Comparison of ENCODE assay signal across 8 cellular contexts in the genomic region with DNA sequence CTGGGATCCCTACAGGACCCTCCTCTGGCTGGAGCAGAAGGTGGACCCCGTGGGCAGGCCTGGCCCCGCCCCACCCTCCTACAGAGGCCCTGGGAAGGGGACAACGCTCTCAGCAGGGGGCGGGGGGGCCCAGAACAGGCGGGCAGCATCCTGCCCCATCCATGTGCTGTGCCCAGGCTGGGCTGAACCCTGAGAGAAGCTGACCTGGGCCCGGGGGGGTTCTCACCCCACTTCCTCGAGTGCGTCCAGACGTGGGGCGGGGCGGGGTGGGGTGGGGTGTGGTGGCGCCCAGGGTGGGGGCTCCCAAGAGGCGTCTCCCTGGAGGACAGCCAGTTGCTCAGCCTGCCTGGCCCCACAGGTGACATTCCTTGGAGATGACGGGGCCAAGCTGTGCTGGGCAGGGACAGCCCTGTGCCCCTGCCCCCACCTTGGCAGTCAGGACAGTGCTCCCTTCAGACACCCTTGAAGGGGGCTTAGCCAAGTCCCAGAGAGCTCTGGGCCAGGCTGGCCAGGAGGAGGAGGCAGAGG. TPM values are rescaled to one million over a fixed set of nuclear protein-coding genes. Genes with fewer than 3 reads are reported as not detected.
DNase-seq lines count a peak whose midpoint lies in the region; ATAC-seq and TF ChIP-seq lines count a peak whose summit lies in the region.

No MANE protein-coding gene starts in this region.

- no peaks in the 10 kb centered on the region for H3K27me3 Mint-ChIP-seq in activated B cell treated with CpG ODN at 0.5 μM for 24 hours
- H3K27me3 Mint-ChIP-seq in immature natural killer cell (ENCODE audit: low read depth in 3 of 3) = peaks cover 0 to 4% (median 2%) of the 10 kb centered on the region in 3 donors

- DNase-seq in activated B cell treated with CpG ODN at 0.5 μM for 24 hours = no peak
- DNase-seq in immature natural killer cell = peak in 2 of 3 donors; percentile 30 to 36
- DNase-seq in substantia nigra (lab: John Stamatoyannopoulos, UW) = peak in 14 of 49 donors; percentile 30 to 78 (median 60)
- no peak for DNase-seq in NCI-H774 (lab: John Stamatoyannopoulos, UW)
- DNase-seq in NCI-H1930 (lab: John Stamatoyannopoulos, UW) = no peak
- no peak for DNase-seq in D341Med (ENCODE audit: low spot score)

- POLR2A ChIA-PET in activated B cell treated with CpG ODN at 0.5 μM for 24 hours (lab: Charles Lee) = interaction anchor here (0.6 to 5.2 kb wide), 19 partner anchors 10 to 649 kb away, joined by 3 to 101 read pairs (median 7); a partner anchor contains a TSS

- H3K4me1 Mint-ChIP-seq in activated B cell treated with CpG ODN at 0.5 μM for 24 hours (peaks cover 29% of the 10 kb centered on the region), immature natural killer cell (peaks cover 16 to 30% of the 10 kb centered on the region in 2 donors)

- H3K4me3 ChIP-seq in BLaER1 treated with 17β-estradiol and CSF1 and Interleukin-3, amounts not matched to agents 10 nM and 100 nM = peak overlapping the region; percentile 68 to 80 (median 72)

- intact Hi-C loops in activated B cell treated with CpG ODN at 0.5 μM for 24 hours (cut with micrococcal nuclease) = loop anchor here (1.0 to 5.0 kb wide), 6 partner anchors 11 to 177 kb away; a partner anchor contains a TSS

- peak overlapping the region; percentile 91 for H3K4me3 Mint-ChIP-seq in activated B cell treated with CpG ODN at 0.5 μM for 24 hours
- peak overlapping the region; percentile 92 to 97 (median 94) for H3K4me3 Mint-ChIP-seq in immature natural killer cell

- CTCF ChIA-PET in activated B cell treated with CpG ODN at 0.5 μM for 24 hours (lab: Charles Lee) = interaction anchor here (1.0 to 2.8 kb wide), 11 partner anchors 9 to 91 kb away, joined by 3 to 17 read pairs (median 7); a partner anchor contains a TSS

- peaks cover 36 to 81% (median 71%) of the 10 kb centered on the region in 10 experiments for H3K4me1 ChIP-seq in BLaER1 treated with 17β-estradiol and CSF1 and Interleukin-3, amounts not matched to agents 10 nM and 100 nM

- H3K36me3 Mint-ChIP-seq in activated B cell treated with CpG ODN at 0.5 μM for 24 hours (ENCODE audit: low read depth) (peaks cover 56% of the 10 kb centered on the region), immature natural killer cell (peaks cover 6 to 12% (median 6%) of the 10 kb centered on the region in 3 donors)

- H3K27ac Mint-ChIP-seq in activated B cell treated with CpG ODN at 0.5 μM for 24 hours (peak overlapping the region; percentile 91), immature natural killer cell (peak overlapping the region; percentile 92 to 98 (median 96))

- peaks cover 0 to 29% (median 0%) of the 10 kb centered on the region in 11 experiments; a peak in 8 of 22 replicates for H4K20me1 ChIP-seq in BLaER1 treated with 17β-estradiol and CSF1 and Interleukin-3, amounts not matched to agents 10 nM and 100 nM

- ATAC-seq in GM21786 (IDR thresholded peaks at IDR 0.05; ENCODE audit: unreplicated experiment) = peak; percentile 9
- ATAC-seq in activated B cell treated with CpG ODN at 0.5 μM for 24 hours (ENCODE audit: low read depth) = peak; percentile 4

- H3K36me3 ChIP-seq in BLaER1 treated with 17β-estradiol and CSF1 and Interleukin-3, amounts not matched to agents 10 nM and 100 nM = peaks cover 47 to 69% (median 57%) of the 10 kb centered on the region in 11 experiments

- H3K9ac ChIP-seq in BLaER1 treated with 17β-estradiol and CSF1 and Interleukin-3, amounts not matched to agents 10 nM and 100 nM = peak overlapping the region; percentile 87 to 95 (median 91)

- H3K9me3 ChIP-seq in BLaER1 treated with 17β-estradiol and CSF1 and Interleukin-3, amounts not matched to agents 10 nM and 100 nM (replicated peaks in 1 of 11) = no peaks in the 10 kb centered on the region

- H3K27ac ChIP-seq in BLaER1 treated with 17β-estradiol and CSF1 and Interleukin-3, amounts not matched to agents 10 nM and 100 nM = peak overlapping the region; percentile 85 to 95 (median 94)
- peak overlapping the region; percentile 49 for H3K27ac ChIP-seq in substantia nigra (ENCODE audit: low read depth, low read length, poor library complexity, severe bottlenecking)

- TF ChIP-seq CTCF in activated B cell treated with CpG ODN at 0.5 μM for 24 hours (IDR thresholded peaks at IDR 0.05) = no peak

- no peaks in the 10 kb centered on the region for H3K27me3 ChIP-seq in BLaER1 treated with 17β-estradiol and CSF1 and Interleukin-3, amounts not matched to agents 10 nM and 100 nM

- H3K9me3 Mint-ChIP-seq in activated B cell treated with CpG ODN at 0.5 μM for 24 hours (no peaks in the 10 kb centered on the region), immature natural killer cell (no peaks in the 10 kb centered on the region)

- peak overlapping the region; percentile 88 to 99 (median 97) for H3K4me2 ChIP-seq in BLaER1 treated with 17β-estradiol and CSF1 and Interleukin-3, amounts not matched to agents 10 nM and 100 nM

RNA-seq across cellular contexts. Expression of a gene that starts 0.4 kb away (rescaled TPM):
- 90.4 and 102 TPM in 2 replicates for total RNA-seq in activated B cell treated with CpG ODN at 0.5 μM for 24 hours
- 100 to 1,000 TPM in 1 of 3 donors, 10 to 100 TPM in 2; 53.1 to 124 (median 57.5) TPM for polyA plus RNA-seq in immature natural killer cell

RNA-seq across cellular contexts. Expression of a gene that starts 10.5 kb away (rescaled TPM):
- 66.0 and 68.7 TPM in 2 replicates for total RNA-seq in activated B cell treated with CpG ODN at 0.5 μM for 24 hours
- polyA plus RNA-seq in immature natural killer cell = 10 to 100 TPM; 51.2 to 85.8 (median 69.1) TPM

RNA-seq across cellular contexts. Expression of a gene that starts 33.8 kb away (rescaled TPM):
- total RNA-seq in activated B cell treated with CpG ODN at 0.5 μM for 24 hours = 3.1 and 3.5 TPM in 2 replicates
- 1 to 10 TPM; 3.2 to 4.0 (median 3.9) TPM for polyA plus RNA-seq in immature natural killer cell

RNA-seq across cellular contexts. Expression of a gene that starts 52.2 kb away (rescaled TPM):
- total RNA-seq in activated B cell treated with CpG ODN at 0.5 μM for 24 hours = 20.0 and 22.4 TPM in 2 replicates
- 10 to 100 TPM in 2 of 3 donors, 1 to 10 TPM in 1; 5.4 to 27.1 (median 18.7) TPM for polyA plus RNA-seq in immature natural killer cell

RNA-seq across cellular contexts. Expression of a gene that starts 60.0 kb away (rescaled TPM):
- 52.3 and 61.2 TPM in 2 replicates for total RNA-seq in activated B cell treated with CpG ODN at 0.5 μM for 24 hours
- polyA plus RNA-seq in immature natural killer cell = 10 to 100 TPM; 26.0 to 48.4 (median 34.4) TPM

Comparison
In these comparisons a context has a peak if more than half of its experiments do, and no peak if none do; other contexts are left out.
1. DNase-seq: peak in immature natural killer cell (2 of 3); none in activated B cell treated with CpG ODN at 0.5 μM for 24 hours (single experiment), NCI-H774 (single experiment), NCI-H1930 (0 of 2) and D341Med (single experiment).